3 cellular contexts compared by ENCODE assay signal in genomic region chr5:56753588-56753987, GRCh38.
DNase-seq lines count a peak whose midpoint lies in the region; ATAC-seq, FAIRE-seq and TF ChIP-seq lines count a peak whose summit lies in the region.
"Not testable (repeated sequence)": the region's sequence is repeated elsewhere in the genome, so short reads cannot be mapped to it uniquely, and the experiment has no call there.

No MANE protein-coding gene starts in this region.

- H2AFZ ChIP-seq in K562 (ENCODE audit: low read depth, low read length): not testable (repeated sequence)

- not testable (repeated sequence) for H3K4me3 Mint-ChIP-seq in activated CD4-positive, alpha-beta memory T cell treated with anti-CD3 and anti-CD28 coated beads for 36 hours

- H3K27me3 Mint-ChIP-seq in activated CD4-positive, alpha-beta memory T cell treated with anti-CD3 and anti-CD28 coated beads for 36 hours: not testable (repeated sequence)

- intact Hi-C loops in activated CD4-positive, alpha-beta memory T cell treated with anti-CD3 and anti-CD28 coated beads for 36 hours (cut with micrococcal nuclease); K562 (cut with micrococcal nuclease): not testable (repeated sequence)

- not testable (repeated sequence) for FAIRE-seq in K562 (lab: Jason Lieb, UNC)

- POLR2A ChIA-PET in HEK293 (lab: Yijun Ruan, JAX); activated CD4-positive, alpha-beta memory T cell treated with anti-CD3 and anti-CD28 coated beads for 36 hours (lab: Charles Lee); K562 (lab: Yijun Ruan, JAX): not testable (repeated sequence)

- H3K27ac Mint-ChIP-seq in activated CD4-positive, alpha-beta memory T cell treated with anti-CD3 and anti-CD28 coated beads for 36 hours: peak overlapping the region; percentile 33

- ATAC-seq in K562: not testable (repeated sequence)

- not testable (repeated sequence) for TF ChIP-seq CTCF in HEK293 (tag by site-specific recombination; IDR thresholded peaks at IDR 0.05); K562 (IDR thresholded peaks at IDR 0.05 in 2 of 3, conservative IDR thresholded peaks at IDR 0.05 in 1 of 3; ENCODE audit: insufficient read depth in 2 of 3, low read depth in 1 of 3, low read length in 3 of 3)

- not testable (repeated sequence) for TF ChIP-seq RAD21 in K562 (CRISPR knock-in tag; conservative IDR thresholded peaks at IDR 0.05 in 1 of 2, IDR thresholded peaks at IDR 0.05 in 1 of 2)

- H3K4me3 ChIP-seq in HEK293 (ENCODE audit: low read depth, low read length); K562: not testable (repeated sequence)

- H3K9me3 Mint-ChIP-seq in activated CD4-positive, alpha-beta memory T cell treated with anti-CD3 and anti-CD28 coated beads for 36 hours: not testable (repeated sequence)

- TF ChIP-seq POLR2A in K562 (conservative IDR thresholded peaks at IDR 0.05): not testable (repeated sequence)

- not testable (repeated sequence) for H3K79me2 ChIP-seq in K562 (ENCODE audit: control insufficient read depth, insufficient read depth, low read length)

- BruUV-seq in K562 (replicated peaks; lab: Mats Ljungman, UMichigan): not testable (repeated sequence)

- H3K4me2 ChIP-seq in K562 (ENCODE audit: insufficient read depth, low read length): not testable (repeated sequence)

- not testable (repeated sequence) for H3K4me1 Mint-ChIP-seq in activated CD4-positive, alpha-beta memory T cell treated with anti-CD3 and anti-CD28 coated beads for 36 hours (ENCODE audit: low read depth)

- H3K9ac ChIP-seq in K562 (ENCODE audit: insufficient read depth in 1 of 2, low read depth in 2 of 2, low read length in 2 of 2): not testable (repeated sequence)

- H3K36me3 Mint-ChIP-seq in activated CD4-positive, alpha-beta memory T cell treated with anti-CD3 and anti-CD28 coated beads for 36 hours: not testable (repeated sequence)

- in situ Hi-C loops in K562 (cut with MboI): not testable (repeated sequence)

- not testable (repeated sequence) for H3K36me3 ChIP-seq in HEK293 (ENCODE audit: control insufficient read depth in 2 of 2, insufficient read depth in 1 of 2, low read length in 2 of 2); K562 (ENCODE audit: control insufficient read depth, insufficient read depth, low read length)

- CTCF ChIA-PET in HEK293 (lab: Yijun Ruan, JAX): interaction anchor here (0.6 kb wide), 1 partner anchor 13 kb away, joined by 3 read pairs; no protein-coding TSS in a partner anchor
- CTCF ChIA-PET in activated CD4-positive, alpha-beta memory T cell treated with anti-CD3 and anti-CD28 coated beads for 36 hours (lab: Charles Lee); K562 (lab: Yijun Ruan, JAX; ENCODE audit: low intra/inter-chr PET ratio): not testable (repeated sequence)

- not testable (repeated sequence) for H3K27me3 ChIP-seq in K562 (ENCODE audit: control insufficient read depth in 2 of 2, insufficient read depth in 2 of 2, low read length in 2 of 2)

- not testable (repeated sequence) for H3K4me1 ChIP-seq in HEK293 (ENCODE audit: control insufficient read depth, insufficient read depth, low read length); K562 (replicated peaks in 1 of 2; ENCODE audit: control insufficient read depth in 2 of 2, insufficient read depth in 2 of 2, low read length in 2 of 2)

- not testable (repeated sequence) for H4K20me1 ChIP-seq in K562 (replicated peaks; ENCODE audit: control insufficient read depth, insufficient read depth, low read length)

- H3K9me1 ChIP-seq in K562 (ENCODE audit: control insufficient read depth, insufficient read depth, low read length): not testable (repeated sequence)

- not testable (repeated sequence) for DNase-seq in activated CD4-positive, alpha-beta memory T cell treated with anti-CD3 and anti-CD28 coated beads for 36 hours; K562 (ENCODE audit: extremely low read depth in 1 of 4, low spot score in 3 of 4)

- not testable (repeated sequence) for H3K9me3 ChIP-seq in HEK293 (ENCODE audit: control insufficient read depth, insufficient read depth, low read depth, low read length); K562 (replicated peaks; ENCODE audit: control insufficient read depth, insufficient read depth, low read depth, low read length)

- not testable (repeated sequence) for TF ChIP-seq EP300 in K562 (IDR thresholded peaks at IDR 0.05; ENCODE audit: low read length)

- H3K27ac ChIP-seq in HEK293 (ENCODE audit: extremely low read depth, low read depth, low read length); K562 (ENCODE audit: extremely low read depth, low read depth, low read length): not testable (repeated sequence)

- WGBS in K562 (ENCODE audit: insufficient coverage, low coverage, missing lambda C conversion rate): 8% methylated on average over 4 of the region's 5 CpGs

TF ChIP-seq in HEK293, 187 proteins besides CTCF, POLR2A, EP300 and RAD21:
- peak; percentile 66 for TF ChIP-seq ZNF146 (tag by site-specific recombination; IDR thresholded peaks at IDR 0.05)
TF ChIP-seq in HEK293: peak in this region for 1; not testable (repeated sequence) for 186.

TF ChIP-seq in K562, 482 proteins besides CTCF, POLR2A, EP300 and RAD21:
- TF ChIP-seq BCOR (IDR thresholded peaks at IDR 0.05) (0 out of 2 replicates have a peak, but pooled peaks have one; percentile 17), ZNF146 (CRISPR knock-in tag; IDR thresholded peaks at IDR 0.05; ENCODE audit: unreplicated experiment) (peak; percentile 58), RBM25 (IDR thresholded peaks at IDR 0.05; ENCODE audit: low read depth, low read length, severe bottlenecking) (peak; percentile 18)
